ENCODE assay signal across 7 cellular contexts in genomic region chr1:1020000-1020404, GRCh38. TPM values are rescaled to one million over a fixed set of nuclear protein-coding genes. Genes with fewer than 3 reads are reported as not detected.
DNase-seq lines count a peak whose midpoint lies in the region; ATAC-seq and TF ChIP-seq lines count a peak whose summit lies in the region.

AGRN (plus strand) TSS chr1:1020120; CDS start chr1:1020173, 53 bp downstream.

- 1% methylated on average over 21 of the region's 58 CpGs; no CpG with 5 or more reads in 1 of the 2 donors for WGBS in tibial nerve, 2 donors

- TF ChIP-seq CTCF in colonic mucosa (IDR thresholded peaks at IDR 0.05) (no peak), tibial nerve (IDR thresholded peaks at IDR 0.05) (no peak)

- no peaks in the 10 kb centered on the region for H3K9me3 ChIP-seq in colonic mucosa
- no peaks in the 10 kb centered on the region for H3K9me3 ChIP-seq in tibial nerve

- TF ChIP-seq EP300 in tibial nerve (IDR thresholded peaks at IDR 0.05) = no peak

- TF ChIP-seq POLR2A in tibial nerve (IDR thresholded peaks at IDR 0.05) = no peak

- peak within 1 kb of the TSS; percentile 85 for H3K27ac ChIP-seq in colonic mucosa
- peak within 1 kb of the TSS; percentile 90 to 96 (median 90) for H3K27ac ChIP-seq in tibial nerve

- intact Hi-C loops in colonic mucosa (cut with DNase I) = no loop called here

- peak within 1 kb of the TSS; percentile 75 for H3K4me3 ChIP-seq in H7 (ENCODE audit: insufficient read depth, low read depth, low read length)
- H3K4me3 ChIP-seq in colonic mucosa = peak within 1 kb of the TSS; percentile 75
- peak within 1 kb of the TSS; percentile 53 to 94 (median 72) for H3K4me3 ChIP-seq in tibial nerve

- ATAC-seq in GM18498 (IDR thresholded peaks at IDR 0.05; ENCODE audit: unreplicated experiment) = peak; percentile 34

- H3K4me1 ChIP-seq in colonic mucosa (peaks cover 6% of the 10 kb centered on the region), tibial nerve (peaks cover 0 to 45% (median 17%) of the 10 kb centered on the region in 4 donors)

- H3K27me3 ChIP-seq in H7 (ENCODE audit: control insufficient read depth, insufficient read depth, low read length) = no peaks in the 10 kb centered on the region
- no peaks in the 10 kb centered on the region for H3K27me3 ChIP-seq in colonic mucosa
- H3K27me3 ChIP-seq in tibial nerve = no peaks in the 10 kb centered on the region

- peak within 1 kb of the TSS; percentile 19 to 73 for H3K9ac ChIP-seq in colonic mucosa (ENCODE audit: low read depth in 2 of 2, low read length in 2 of 2)

- DNase-seq in H7 (peak; percentile 95), NCI-H2227 treated with DMSO at 0.1 percent for 48 hours (lab: John Stamatoyannopoulos, UW) (peak; percentile 22), colonic mucosa (no peak), lung microvascular endothelial cell (ENCODE audit: low read depth in 2 of 2) (peak in 1 of 2 donors; percentile 40), tibial nerve (ENCODE audit: low spot score in 2 of 2) (no peak)
- no peak for DNase-seq in stimulated activated CD8-positive, alpha-beta memory T cell treated with anti-CD3 and anti-CD28 coated beads, Interleukin-4, amount 100 ng/mL, for 48 hours

- H3K36me3 ChIP-seq in H7 (replicated peaks; ENCODE audit: control insufficient read depth, insufficient read depth, low read length) = peaks cover 1% of the 10 kb centered on the region
- H3K36me3 ChIP-seq in colonic mucosa = no peaks in the 10 kb centered on the region
- H3K36me3 ChIP-seq in tibial nerve = no peaks in the 10 kb centered on the region

RNA-seq across cellular contexts. Expression of gene AGRN, which starts in this region (rescaled TPM):
- total RNA-seq in H7 (2014; rRNA removed; shearing (Covaris generic)) = 126 and 130 TPM in 2 replicates
- total RNA-seq in colonic mucosa = 100 to 1,000 TPM in 1 of 2 donors, 10 to 100 TPM in 1; 68.1 to 106 TPM
- total RNA-seq in lung microvascular endothelial cell = 35.7 and 53.8 TPM in 2 replicates
- 10 to 100 TPM; 10.9 to 35.7 (median 20.6) TPM for total RNA-seq in tibial nerve

Comparison
In these comparisons a context has a peak if more than half of its experiments do, and no peak if none do; other contexts are left out.
1. DNase-seq: peak in H7 (single experiment) and NCI-H2227 treated with DMSO at 0.1 percent for 48 hours (single experiment); none in colonic mucosa (single experiment), tibial nerve (0 of 2) and stimulated activated CD8-positive, alpha-beta memory T cell treated with anti-CD3 and anti-CD28 coated beads, Interleukin-4, amount 100 ng/mL, for 48 hours (single experiment).
2. Peak in every context shown above with its lines, with median percentiles within 50 percentile points of each other: H3K4me3 ChIP-seq.